ENCODE assay signal across 9 cellular contexts in the genomic region with DNA sequence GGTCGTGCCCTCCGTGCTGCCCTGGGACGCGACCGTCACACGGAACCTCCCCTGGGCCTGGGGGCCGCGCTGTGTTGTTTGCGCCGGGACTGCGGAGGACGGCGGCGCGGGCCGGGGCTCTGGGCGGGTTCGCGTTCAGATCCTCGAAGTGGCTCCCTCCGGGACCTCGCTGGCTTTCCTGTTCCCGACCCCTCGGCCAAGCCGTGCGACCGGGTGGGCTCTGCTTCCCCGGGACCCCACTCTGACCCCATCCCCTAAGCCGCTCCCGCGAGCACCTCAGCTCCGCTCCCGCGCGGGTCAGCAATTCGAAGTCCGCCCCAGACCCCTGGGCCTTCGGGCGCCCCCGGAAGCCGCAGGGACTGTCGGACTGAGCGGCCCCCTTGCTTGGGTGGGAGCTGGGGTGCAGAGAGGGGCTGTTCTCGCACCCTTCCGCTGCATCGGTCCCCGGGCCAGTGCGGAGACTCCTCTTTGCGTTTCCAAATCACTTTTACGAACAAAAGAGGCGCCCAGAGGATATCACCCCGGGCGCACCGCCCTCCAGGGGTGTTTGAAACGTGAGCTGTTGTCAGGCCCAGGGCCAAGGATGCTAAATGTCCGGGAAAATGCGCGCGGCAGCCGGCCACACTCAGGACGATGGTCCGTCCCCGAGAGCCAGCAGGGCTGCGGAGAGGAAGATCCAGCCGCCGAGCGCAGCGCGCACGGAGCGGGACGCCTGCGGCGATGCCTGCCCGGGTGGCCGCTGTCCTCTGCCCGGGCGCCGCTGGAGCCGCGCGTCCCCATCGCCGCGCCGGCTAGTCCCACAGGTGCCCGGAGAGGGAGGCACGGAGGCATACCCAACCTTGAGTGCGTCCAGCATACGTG.
DNase-seq lines count a peak whose midpoint lies in the region; TF ChIP-seq lines count a peak whose summit lies in the region.
"Had no signal": no experiment of that assay in that cellular context is flagged by ENCODE, and none has a peak within 500 bp of the region (broad histone marks: within the 10 kb centered on the region; RNA-seq: fewer than 3 reads in every experiment).

No MANE protein-coding gene starts in this region.

- CTCF ChIA-PET in activated naive CD4-positive, alpha-beta T cell treated with anti-CD3 and anti-CD28 coated beads, Interleukin-2, amount 10 ng/mL, durations not matched to agents 7 days and 5 days (lab: Charles Lee), result interaction anchor here (0.5 kb wide), 1 partner anchor 441 kb away, joined by 4 read pairs; no protein-coding TSS in a partner anchor
- CTCF ChIA-PET in RWPE1 (lab: Yijun Ruan, JAX), result interaction anchor here (0.6 to 1.0 kb wide), 2 partner anchors 10 to 12 kb away, joined by 4 to 6 read pairs; no protein-coding TSS in a partner anchor

- H3K27ac Mint-ChIP-seq in activated naive CD4-positive, alpha-beta T cell treated with anti-CD3 and anti-CD28 coated beads, Interleukin-2, amount 10 ng/mL, durations not matched to agents 7 days and 5 days, result no peak overlapping the region

- H3K4me1 ChIP-seq in mesenchymal stem cell (ENCODE audit: control insufficient read depth, insufficient read depth, low read depth, low read length) (peaks cover 9% of the 10 kb centered on the region), urinary bladder (ENCODE audit: insufficient read depth) (no peaks in the 10 kb centered on the region)

- no peak overlapping the region for H4K91ac ChIP-seq in mesenchymal stem cell (ENCODE audit: low read length)

- peaks cover 10% of the 10 kb centered on the region for H3K9me3 ChIP-seq in mesenchymal stem cell (ENCODE audit: control insufficient read depth, low read length)

- H3K4ac ChIP-seq in mesenchymal stem cell (ENCODE audit: low read depth in 1 of 2, low read length in 2 of 2), result no peak overlapping the region

- H3K4me2 ChIP-seq in mesenchymal stem cell (ENCODE audit: low read length, poor library complexity, severe bottlenecking), result peak overlapping the region; percentile 83

- no peak overlapping the region for H3K9ac ChIP-seq in mesenchymal stem cell (ENCODE audit: low read length)

- H3K27me3 Mint-ChIP-seq in activated naive CD4-positive, alpha-beta T cell treated with anti-CD3 and anti-CD28 coated beads, Interleukin-2, amount 10 ng/mL, durations not matched to agents 7 days and 5 days, result peaks cover 72% of the 10 kb centered on the region

- H2BK12ac ChIP-seq in mesenchymal stem cell (ENCODE audit: low read length in 2 of 2), result no peak overlapping the region

- no peaks in the 10 kb centered on the region for H3K36me3 Mint-ChIP-seq in activated naive CD4-positive, alpha-beta T cell treated with anti-CD3 and anti-CD28 coated beads, Interleukin-2, amount 10 ng/mL, durations not matched to agents 7 days and 5 days

- peak overlapping the region; percentile 19 for H2BK15ac ChIP-seq in mesenchymal stem cell (ENCODE audit: low read depth, poor library complexity, severe bottlenecking)

- peak overlapping the region; percentile 37 to 71 for H3K4me3 ChIP-seq in mesenchymal stem cell (ENCODE audit: insufficient read depth in 1 of 2, low read depth in 1 of 2, low read length in 2 of 2)
- peak overlapping the region; percentile 19 for H3K4me3 ChIP-seq in urinary bladder (ENCODE audit: low read depth, low read length)

- H3K18ac ChIP-seq in mesenchymal stem cell (ENCODE audit: low read depth in 1 of 2, low read length in 2 of 2), result no peak overlapping the region

- H2BK5ac ChIP-seq in mesenchymal stem cell (ENCODE audit: low read depth, low read length, poor library complexity, severe bottlenecking), result no peak overlapping the region

- H3K23ac ChIP-seq in mesenchymal stem cell (ENCODE audit: low read length in 2 of 2), result no peak overlapping the region

- H3K9me3 Mint-ChIP-seq in activated naive CD4-positive, alpha-beta T cell treated with anti-CD3 and anti-CD28 coated beads, Interleukin-2, amount 10 ng/mL, durations not matched to agents 7 days and 5 days, result no peaks in the 10 kb centered on the region

- POLR2A ChIA-PET in RWPE1 (lab: Yijun Ruan, JAX; ENCODE audit: low non-redundant PET), result no interaction called here

- H3K14ac ChIP-seq in mesenchymal stem cell (ENCODE audit: low read length in 2 of 2), result no peak overlapping the region

- H3K36me3 ChIP-seq in mesenchymal stem cell (ENCODE audit: control insufficient read depth in 1 of 2, insufficient read depth in 2 of 2, low read depth in 1 of 2, low read length in 2 of 2) (no peaks in the 10 kb centered on the region), urinary bladder (ENCODE audit: insufficient read depth) (no peaks in the 10 kb centered on the region)

- no peak overlapping the region for H2AK5ac ChIP-seq in mesenchymal stem cell (ENCODE audit: low read length, severe bottlenecking)

- peaks cover 37 to 60% of the 10 kb centered on the region in 2 experiments for H3K27me3 ChIP-seq in mesenchymal stem cell (ENCODE audit: control insufficient read depth in 1 of 2, insufficient read depth in 1 of 2, low read length in 2 of 2)

- H4K8ac ChIP-seq in mesenchymal stem cell (ENCODE audit: low read length), result no peak overlapping the region

- peaks cover 10% of the 10 kb centered on the region for H3K4me1 Mint-ChIP-seq in activated naive CD4-positive, alpha-beta T cell treated with anti-CD3 and anti-CD28 coated beads, Interleukin-2, amount 10 ng/mL, durations not matched to agents 7 days and 5 days

- H3K27ac ChIP-seq in mesenchymal stem cell (ENCODE audit: low read length, poor library complexity, severe bottlenecking), result no peak overlapping the region
- no peak overlapping the region for H3K27ac ChIP-seq in urinary bladder (ENCODE audit: low read depth)
- H3K27ac ChIP-seq in RWPE1, result no peak overlapping the region

- 2% methylated on average over 60 of the region's 90 CpGs for WGBS in mesenchymal stem cell
- 3% methylated on average over 90 of the region's 90 CpGs for WGBS in urinary bladder

- peak overlapping the region; percentile 67 for H2AFZ ChIP-seq in mesenchymal stem cell (ENCODE audit: low read depth, low read length)

- H2BK120ac ChIP-seq in mesenchymal stem cell (ENCODE audit: low read depth, low read length), result no peak overlapping the region

- no peaks in the 10 kb centered on the region for H3K79me1 ChIP-seq in mesenchymal stem cell (replicated peaks; ENCODE audit: low read length, poor library complexity, severe bottlenecking)

- DNase-seq in activated naive CD4-positive, alpha-beta T cell treated with anti-CD3 and anti-CD28 coated beads, Interleukin-2, amount 10 ng/mL, durations not matched to agents 7 days and 5 days, result no peak
- no peak for DNase-seq in activated naive CD4-positive, alpha-beta T cell treated with Interleukin-2 at 50 U/mL for 16 hours
- DNase-seq in ecto neural progenitor cell (ENCODE audit: low spot score), result peak; percentile 67
- peak; percentile 22 for DNase-seq in mesenchymal stem cell
- no peak for DNase-seq in RWPE1 (ENCODE audit: low spot score)
- DNase-seq in GM10266 (ENCODE audit: extremely low spot score), result no peak
- no peak for DNase-seq in stimulated activated CD8-positive, alpha-beta memory T cell treated with anti-CD3 and anti-CD28 coated beads, Interleukin-4, amount 100 ng/mL, for 48 hours
- DNase-seq: GF-D8 had no signal

- TF ChIP-seq CTCF in RWPE1 (conservative IDR thresholded peaks at IDR 0.05; ENCODE audit: low read depth), result no peak
- no peak for TF ChIP-seq CTCF in GM10266 (IDR thresholded peaks at IDR 0.05; ENCODE audit: control insufficient read depth, insufficient read depth, low read depth, missing control alignments)

- peak overlapping the region; percentile 19 for H3K4me3 Mint-ChIP-seq in activated naive CD4-positive, alpha-beta T cell treated with anti-CD3 and anti-CD28 coated beads, Interleukin-2, amount 10 ng/mL, durations not matched to agents 7 days and 5 days

Comparison
In these comparisons a context has a peak if more than half of its experiments do, and no peak if none do; other contexts are left out.
1. DNase-seq: peak in ecto neural progenitor cell (single experiment) and mesenchymal stem cell (single experiment); none in activated naive CD4-positive, alpha-beta T cell treated with anti-CD3 and anti-CD28 coated beads, Interleukin-2, amount 10 ng/mL, durations not matched to agents 7 days and 5 days (single experiment), activated naive CD4-positive, alpha-beta T cell treated with Interleukin-2 at 50 U/mL for 16 hours (single experiment), RWPE1 (single experiment), GM10266 (single experiment) and stimulated activated CD8-positive, alpha-beta memory T cell treated with anti-CD3 and anti-CD28 coated beads, Interleukin-4, amount 100 ng/mL, for 48 hours (single experiment).